In the genomic region with DNA sequence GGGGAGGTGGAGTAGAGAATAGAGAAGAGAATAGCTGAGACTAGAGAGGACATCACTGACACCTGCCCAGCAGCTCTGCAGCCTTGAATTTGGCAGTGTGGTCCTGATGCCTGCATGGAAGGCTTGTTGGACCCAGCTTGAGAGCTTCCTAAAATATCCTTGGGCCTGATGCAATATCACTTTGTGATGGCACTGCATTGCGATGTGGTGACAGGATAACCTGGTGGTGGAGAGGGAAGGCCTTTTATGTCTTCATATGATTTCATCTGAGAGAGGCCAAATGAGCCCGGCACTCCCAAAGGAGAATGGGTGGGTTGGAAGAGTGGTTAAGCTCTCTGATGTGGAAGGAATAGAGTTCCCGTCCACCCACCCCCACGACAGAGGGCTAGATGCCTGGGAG, we compare ENCODE assay signal across 1 cellular context.
TF ChIP-seq lines count a peak whose summit lies in the region.

No MANE protein-coding gene starts in this region.

TF ChIP-seq in SK-N-SH, 30 proteins besides CTCF, POLR2A, EP300 and RAD21 (continued from another document):
- TF ChIP-seq ELF1 (IDR thresholded peaks at IDR 0.05): no peak
- TF ChIP-seq, protein P1, sequence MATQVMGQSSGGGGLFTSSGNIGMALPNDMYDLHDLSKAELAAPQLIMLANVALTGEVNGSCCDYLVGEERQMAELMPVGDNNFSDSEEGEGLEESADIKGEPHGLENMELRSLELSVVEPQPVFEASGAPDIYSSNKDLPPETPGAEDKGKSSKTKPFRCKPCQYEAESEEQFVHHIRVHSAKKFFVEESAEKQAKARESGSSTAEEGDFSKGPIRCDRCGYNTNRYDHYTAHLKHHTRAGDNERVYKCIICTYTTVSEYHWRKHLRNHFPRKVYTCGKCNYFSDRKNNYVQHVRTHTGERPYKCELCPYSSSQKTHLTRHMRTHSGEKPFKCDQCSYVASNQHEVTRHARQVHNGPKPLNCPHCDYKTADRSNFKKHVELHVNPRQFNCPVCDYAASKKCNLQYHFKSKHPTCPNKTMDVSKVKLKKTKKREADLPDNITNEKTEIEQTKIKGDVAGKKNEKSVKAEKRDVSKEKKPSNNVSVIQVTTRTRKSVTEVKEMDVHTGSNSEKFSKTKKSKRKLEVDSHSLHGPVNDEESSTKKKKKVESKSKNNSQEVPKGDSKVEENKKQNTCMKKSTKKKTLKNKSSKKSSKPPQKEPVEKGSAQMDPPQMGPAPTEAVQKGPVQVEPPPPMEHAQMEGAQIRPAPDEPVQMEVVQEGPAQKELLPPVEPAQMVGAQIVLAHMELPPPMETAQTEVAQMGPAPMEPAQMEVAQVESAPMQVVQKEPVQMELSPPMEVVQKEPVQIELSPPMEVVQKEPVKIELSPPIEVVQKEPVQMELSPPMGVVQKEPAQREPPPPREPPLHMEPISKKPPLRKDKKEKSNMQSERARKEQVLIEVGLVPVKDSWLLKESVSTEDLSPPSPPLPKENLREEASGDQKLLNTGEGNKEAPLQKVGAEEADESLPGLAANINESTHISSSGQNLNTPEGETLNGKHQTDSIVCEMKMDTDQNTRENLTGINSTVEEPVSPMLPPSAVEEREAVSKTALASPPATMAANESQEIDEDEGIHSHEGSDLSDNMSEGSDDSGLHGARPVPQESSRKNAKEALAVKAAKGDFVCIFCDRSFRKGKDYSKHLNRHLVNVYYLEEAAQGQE (IDR thresholded peaks at IDR 0.05; ENCODE audit: low read depth, low read length): no peak
- no peak for TF ChIP-seq MXI1 (IDR thresholded peaks at IDR 0.05; ENCODE audit: low read depth, low read length)
- TF ChIP-seq EZH2phosphoT487 (IDR thresholded peaks at IDR 0.05; ENCODE audit: borderline replicate concordance, low read depth): no peak
- TF ChIP-seq, protein P2, sequence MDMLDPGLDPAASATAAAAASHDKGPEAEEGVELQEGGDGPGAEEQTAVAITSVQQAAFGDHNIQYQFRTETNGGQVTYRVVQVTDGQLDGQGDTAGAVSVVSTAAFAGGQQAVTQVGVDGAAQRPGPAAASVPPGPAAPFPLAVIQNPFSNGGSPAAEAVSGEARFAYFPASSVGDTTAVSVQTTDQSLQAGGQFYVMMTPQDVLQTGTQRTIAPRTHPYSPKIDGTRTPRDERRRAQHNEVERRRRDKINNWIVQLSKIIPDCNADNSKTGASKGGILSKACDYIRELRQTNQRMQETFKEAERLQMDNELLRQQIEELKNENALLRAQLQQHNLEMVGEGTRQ (IDR thresholded peaks at IDR 0.05; ENCODE audit: borderline replicate concordance, low read depth, low read length): no peak
- TF ChIP-seq RFX5 (IDR thresholded peaks at IDR 0.05; ENCODE audit: low read length): no peak
- TF ChIP-seq RXRA (IDR thresholded peaks at IDR 0.05; ENCODE audit: borderline replicate concordance, low read depth): no peak
TF ChIP-seq in SK-N-SH: peak in this region for 0.
